31 cellular contexts compared by ENCODE assay signal in genomic region chr1:15508700-15509487, GRCh38. TPM values are rescaled to one million over a fixed set of nuclear protein-coding genes. Genes with fewer than 3 reads are reported as not detected.
DNase-seq lines count a peak whose midpoint lies in the region; ATAC-seq and TF ChIP-seq lines count a peak whose summit lies in the region.
"Had no signal": no experiment of that assay in that cellular context is flagged by ENCODE, and none has a peak within 500 bp of the region (broad histone marks: within the 10 kb centered on the region; RNA-seq: fewer than 3 reads in every experiment).

No MANE protein-coding gene starts in this region.

- H4K20me1 ChIP-seq in DOHH2 (ENCODE audit: control insufficient read depth, insufficient read depth, low read depth, low read length) = no peaks in the 10 kb centered on the region
- no peaks in the 10 kb centered on the region for H4K20me1 ChIP-seq in Karpas-422 (ENCODE audit: insufficient read depth, low read depth, low read length)

- H3K9me3 ChIP-seq in DOHH2 (ENCODE audit: control insufficient read depth, insufficient read depth, low read length) = no peaks in the 10 kb centered on the region
- H3K9me3 ChIP-seq in Karpas-422 (ENCODE audit: low read length) = no peaks in the 10 kb centered on the region
- H3K9me3 ChIP-seq in effector memory CD4-positive, alpha-beta T cell (ENCODE audit: control insufficient read depth, low read length) = no peaks in the 10 kb centered on the region
- no peaks in the 10 kb centered on the region for H3K9me3 ChIP-seq in upper lobe of right lung
- H3K9me3 ChIP-seq: Caco-2, colonic mucosa, esophagus squamous epithelium had no signal

- H3K9me2 ChIP-seq in DOHH2 (replicated peaks; ENCODE audit: control insufficient read depth, low read length) = no peaks in the 10 kb centered on the region
- no peaks in the 10 kb centered on the region for H3K9me2 ChIP-seq in Karpas-422 (replicated peaks; ENCODE audit: insufficient read depth, low read length)

- H3K4me2 ChIP-seq in DOHH2 (ENCODE audit: low read length) (peak overlapping the region; percentile 14; the same call in 1 of the 2 replicates), Karpas-422 (ENCODE audit: low read depth, low read length, poor library complexity, severe bottlenecking) (peak overlapping the region; percentile 49)

- H3K4me1 Mint-ChIP-seq in type B pancreatic cell (ENCODE audit: unreplicated experiment) = no peaks in the 10 kb centered on the region

- ATAC-seq in upper lobe of right lung = no peak
- ATAC-seq: left cardiac atrium, Panc1, T-cell had no signal

- no peak for TF ChIP-seq CTCF in DOHH2 (IDR thresholded peaks at IDR 0.05; ENCODE audit: low read depth, low read length, poor library complexity, severe bottlenecking)
- TF ChIP-seq CTCF in coronary artery (IDR thresholded peaks at IDR 0.05) = no peak
- no peak for TF ChIP-seq CTCF in type B pancreatic cell (conservative IDR thresholded peaks at IDR 0.05)
- no peak for TF ChIP-seq CTCF in upper lobe of right lung (IDR thresholded peaks at IDR 0.05)

- peaks cover 15% of the 10 kb centered on the region for H3K4me1 ChIP-seq in DOHH2 (ENCODE audit: control insufficient read depth, low read length)
- H3K4me1 ChIP-seq in Karpas-422 (ENCODE audit: low read length) = peaks cover 33% of the 10 kb centered on the region
- H3K4me1 ChIP-seq in effector memory CD4-positive, alpha-beta T cell (ENCODE audit: control insufficient read depth, insufficient read depth, low read length, poor library complexity, severe bottlenecking) = no peaks in the 10 kb centered on the region
- no peaks in the 10 kb centered on the region for H3K4me1 ChIP-seq in upper lobe of right lung
- H3K4me1 ChIP-seq: Caco-2, colonic mucosa had no signal

- no peak overlapping the region; the same call in 1 of the 2 replicates for H3K9ac ChIP-seq in Karpas-422 (ENCODE audit: low read length)

- H3F3A ChIP-seq in DOHH2 (ENCODE audit: control insufficient read depth, insufficient read depth) = no peaks in the 10 kb centered on the region

- no peak overlapping the region for H3K27ac Mint-ChIP-seq in type B pancreatic cell
- H3K27ac Mint-ChIP-seq: activated naive CD4-positive, alpha-beta T cell treated with anti-CD3 and anti-CD28 coated beads, Interleukin-2, amount 10 ng/mL, durations not matched to agents 7 days and 5 days; memory B cell; T-cell had no signal

- H3K27me3 Mint-ChIP-seq in type B pancreatic cell = no peaks in the 10 kb centered on the region
- H3K27me3 Mint-ChIP-seq: activated naive CD4-positive, alpha-beta T cell treated with anti-CD3 and anti-CD28 coated beads, Interleukin-2, amount 10 ng/mL, durations not matched to agents 7 days and 5 days; memory B cell; T-cell had no signal

- no peak overlapping the region for H3K4me3 Mint-ChIP-seq in type B pancreatic cell
- H3K4me3 Mint-ChIP-seq: activated naive CD4-positive, alpha-beta T cell treated with anti-CD3 and anti-CD28 coated beads, Interleukin-2, amount 10 ng/mL, durations not matched to agents 7 days and 5 days; memory B cell; T-cell had no signal

- H3K36me3 Mint-ChIP-seq in type B pancreatic cell = peaks cover 4% of the 10 kb centered on the region

- no peaks in the 10 kb centered on the region for H3K27me3 ChIP-seq in DOHH2 (ENCODE audit: control insufficient read depth, low read length)
- H3K27me3 ChIP-seq in Karpas-422 (ENCODE audit: low read length) = no peaks in the 10 kb centered on the region
- H3K27me3 ChIP-seq in effector memory CD4-positive, alpha-beta T cell (replicated peaks; ENCODE audit: control insufficient read depth, insufficient read depth, low read length, poor library complexity, severe bottlenecking) = no peaks in the 10 kb centered on the region
- no peaks in the 10 kb centered on the region for H3K27me3 ChIP-seq in upper lobe of right lung
- H3K27me3 ChIP-seq: colonic mucosa, esophagus squamous epithelium had no signal

- H3K9me3 Mint-ChIP-seq in type B pancreatic cell = no peaks in the 10 kb centered on the region
- H3K9me3 Mint-ChIP-seq: activated naive CD4-positive, alpha-beta T cell treated with anti-CD3 and anti-CD28 coated beads, Interleukin-2, amount 10 ng/mL, durations not matched to agents 7 days and 5 days; memory B cell; T-cell had no signal

- H3K27ac ChIP-seq in DOHH2 (ENCODE audit: low read depth, low read length) (no peak overlapping the region), Karpas-422 (ENCODE audit: low read length) (peak overlapping the region; percentile 70), coronary artery (no peak overlapping the region), upper lobe of right lung (no peak overlapping the region)
- no peak overlapping the region for H3K27ac ChIP-seq in effector memory CD4-positive, alpha-beta T cell (ENCODE audit: insufficient read depth, low read length, poor library complexity, severe bottlenecking)
- H3K27ac ChIP-seq: colonic mucosa, esophagus squamous epithelium, HL-60, skin epidermis had no signal

- intact Hi-C loops in upper lobe of right lung (cut with DNase I) = no loop called here

- H3K79me2 ChIP-seq in DOHH2 (ENCODE audit: control insufficient read depth, low read length) (no peaks in the 10 kb centered on the region), Karpas-422 (ENCODE audit: low read length) (peaks cover 29% of the 10 kb centered on the region)

- H3K36me3 ChIP-seq in DOHH2 (ENCODE audit: control insufficient read depth, low read length) (no peaks in the 10 kb centered on the region), Karpas-422 (ENCODE audit: insufficient read depth, low read length) (0 out of 2 replicates have a peak, but pooled peaks cover 10% of the 10 kb centered on the region), upper lobe of right lung (peaks cover 21% of the 10 kb centered on the region)
- H3K36me3 ChIP-seq in effector memory CD4-positive, alpha-beta T cell (ENCODE audit: control insufficient read depth, insufficient read depth, low read length) = peaks cover 9% of the 10 kb centered on the region
- H3K36me3 ChIP-seq: colonic mucosa had no signal

- H3K4me3 ChIP-seq in DOHH2 (ENCODE audit: low read length) (no peak overlapping the region), Karpas-422 (ENCODE audit: low read length) (peak overlapping the region; percentile 36; the same call in 1 of the 2 replicates), coronary artery (no peak overlapping the region), upper lobe of right lung (no peak overlapping the region)
- H3K4me3 ChIP-seq in effector memory CD4-positive, alpha-beta T cell (ENCODE audit: insufficient read depth, low read depth, low read length, poor library complexity, severe bottlenecking) = no peak overlapping the region
- H3K4me3 ChIP-seq: colonic mucosa, esophagus squamous epithelium, skin epidermis had no signal

- H2AFZ ChIP-seq in Karpas-422 (ENCODE audit: low read length) = no peak overlapping the region

- DNase-seq in Karpas-422 = peak; percentile 75
- peak; percentile 46 for DNase-seq in coronary artery (ENCODE audit: low spot score)
- peak; percentile 56 for DNase-seq in iPS-NIHi7 (ENCODE audit: extremely low spot score)
- DNase-seq in NK-92 treated with Interleukin-12 subunit alpha and Interleukin-12 subunit beta, amount 100 ng/mL, for 24 hours (lab: John Stamatoyannopoulos, UW) = no peak
- DNase-seq in type B pancreatic cell (ENCODE audit: extremely low spot score, unreplicated experiment) = no peak
- no peak for DNase-seq in effector memory CD4-positive, alpha-beta T cell
- DNase-seq in upper lobe of right lung = no peak
- DNase-seq: ACHN; activated CD4-positive, alpha-beta T cell treated with anti-CD3 and anti-CD28 coated beads for 4 hours; activated naive CD4-positive, alpha-beta T cell treated with anti-CD3 and anti-CD28 coated beads, Interleukin-2, amount 10 ng/mL, durations not matched to agents 7 days and 5 days; activated T-cell treated with anti-CD3 and anti-CD28 coated beads, Interleukin-2, amount 50 U/mL, for 48 hours; amniotic stem cell; Caco-2; colonic mucosa; DMS79; esophagus squamous epithelium; GOT3; hippocampal formation; IMR-90; left cardiac atrium; SIG-M5; T-cell had no signal

RNA-seq across cellular contexts. Expression of gene CASP9, which starts 15.1 kb away (rescaled TPM):
- total RNA-seq in Karpas-422 (2014; rRNA removed; shearing (Covaris generic); ENCODE audit: low replicate concordance) = 26.1 and 31.8 TPM in 2 replicates
- total RNA-seq in type B pancreatic cell (ENCODE audit: low replicate concordance) (13.1 and 13.5 TPM in 2 replicates), upper lobe of right lung (11.7 TPM)

RNA-seq across cellular contexts. Expression of gene DNAJC16, which starts 17.8 kb away (rescaled TPM):
- 15.5 and 31.0 TPM in 2 replicates for total RNA-seq in Karpas-422 (2014; rRNA removed; shearing (Covaris generic); ENCODE audit: low replicate concordance)
- 23.7 and 26.3 TPM in 2 replicates for total RNA-seq in type B pancreatic cell (ENCODE audit: low replicate concordance)
- total RNA-seq in upper lobe of right lung = 23.5 TPM

RNA-seq across cellular contexts. Expression of gene CELA2B, which starts 33.0 kb away (rescaled TPM):
- total RNA-seq in Karpas-422 (2014; rRNA removed; shearing (Covaris generic); ENCODE audit: low replicate concordance) = not detected in 2 replicates
- not detected in 2 replicates for total RNA-seq in type B pancreatic cell (ENCODE audit: low replicate concordance)
- total RNA-seq in upper lobe of right lung = not detected
- total RNA-seq: bronchial epithelial cell, Caco-2, esophagus squamous epithelium, frontal cortex, IMR-90, left cardiac atrium, NCI-H460, pulmonary artery endothelial cell had no signal

RNA-seq across cellular contexts. Expression of gene CELA2A, which starts 52.4 kb away (rescaled TPM):
- total RNA-seq in Karpas-422 (2014; rRNA removed; shearing (Covaris generic); ENCODE audit: low replicate concordance) = not detected in 2 replicates
- total RNA-seq in type B pancreatic cell (ENCODE audit: low replicate concordance) = 0.67 and 3.5 TPM in 2 replicates
- not detected for total RNA-seq in upper lobe of right lung
- total RNA-seq: bronchial epithelial cell, Caco-2, esophagus squamous epithelium, frontal cortex, IMR-90, left cardiac atrium, NCI-H460, pulmonary artery endothelial cell had no signal

Comparison
In these comparisons a context has a peak if more than half of its experiments do, and no peak if none do; other contexts are left out.
1. DNase-seq: peak in Karpas-422 (single experiment), coronary artery (single experiment) and iPS-NIHi7 (single experiment); none in NK-92 treated with Interleukin-12 subunit alpha and Interleukin-12 subunit beta, amount 100 ng/mL, for 24 hours (single experiment), type B pancreatic cell (single experiment), effector memory CD4-positive, alpha-beta T cell (0 of 3) and upper lobe of right lung (single experiment).